In genomic region chr6:161498359-161498758, GRCh38 we compare ENCODE assay signal across 8 cellular contexts.
A peak's percentile ranks its signal among the peaks of the same experiment; 100 is the strongest.
DNase-seq lines count a peak whose midpoint lies in the region; ATAC-seq and TF ChIP-seq lines count a peak whose summit lies in the region.

No MANE protein-coding gene starts in this region.

- TF ChIP-seq CTCF in BJ (IDR thresholded peaks at IDR 0.05; ENCODE audit: insufficient read depth, low read depth, low read length), result peak; percentile 34
- TF ChIP-seq CTCF in hepatocyte (IDR thresholded peaks at IDR 0.05; ENCODE audit: poor library complexity), result peak; percentile 18
- TF ChIP-seq CTCF in prostate gland (IDR thresholded peaks at IDR 0.05), result no peak

- H3K4me3 ChIP-seq in BJ (ENCODE audit: low read depth, low read length), result no peak overlapping the region
- H3K4me3 ChIP-seq in SJCRH30, result no peak overlapping the region
- no peak overlapping the region for H3K4me3 ChIP-seq in hepatocyte
- H3K4me3 ChIP-seq in prostate gland, result no peak overlapping the region

- intact Hi-C loops in prostate gland (cut with DNase I), result no loop called here

- H3K27ac Mint-ChIP-seq in stimulated activated effector memory CD8-positive, alpha-beta T cell treated with anti-CD3 and anti-CD28 coated beads, Interleukin-12 subunit alpha, Interleukin-12 subunit beta, amount 100 ng/mL, for 72 hours, result no peak overlapping the region
- no peak overlapping the region for H3K27ac Mint-ChIP-seq in T-helper 17 cell

- no peak overlapping the region for H3K4me2 ChIP-seq in hepatocyte

- peaks cover 10% of the 10 kb centered on the region for H3K27me3 Mint-ChIP-seq in T-helper 17 cell

- H3K36me3 ChIP-seq in BJ (ENCODE audit: control insufficient read depth, insufficient read depth, low read length) (no peaks in the 10 kb centered on the region), SJCRH30 (no peaks in the 10 kb centered on the region), hepatocyte (replicated peaks; ENCODE audit: insufficient read depth, low read depth) (no peaks in the 10 kb centered on the region), prostate gland (no peaks in the 10 kb centered on the region)

- H4K20me1 ChIP-seq in hepatocyte (ENCODE audit: insufficient read depth, poor library complexity, severe bottlenecking), result no peaks in the 10 kb centered on the region

- no peak overlapping the region for H3K27ac ChIP-seq in SJCRH30
- H3K27ac ChIP-seq in hepatocyte, result no peak overlapping the region
- H3K27ac ChIP-seq in prostate gland, result no peak overlapping the region

- DNase-seq in BJ (ENCODE audit: low read depth) (no peak), SJCRH30 (peak; percentile 78 to 89), hepatocyte (ENCODE audit: low spot score) (peak; percentile 19), prostate gland (ENCODE audit: low spot score) (no peak), T-helper 17 cell (no peak), Ammon's horn (ENCODE audit: low spot score) (no peak)
- no peak for DNase-seq in stimulated activated effector memory CD8-positive, alpha-beta T cell treated with anti-CD3 and anti-CD28 coated beads, Interleukin-12 subunit alpha, Interleukin-12 subunit beta, amount 100 ng/mL, for 72 hours (ENCODE audit: low spot score in 2 of 2)

- no peaks in the 10 kb centered on the region for H3K9me2 ChIP-seq in hepatocyte (replicated peaks; ENCODE audit: insufficient read depth)

- H3K4me1 ChIP-seq in SJCRH30 (no peaks in the 10 kb centered on the region), hepatocyte (ENCODE audit: insufficient read depth) (no peaks in the 10 kb centered on the region), prostate gland (replicated peaks) (no peaks in the 10 kb centered on the region)

- H3K27me3 ChIP-seq in BJ (ENCODE audit: control insufficient read depth, insufficient read depth, low read length) (no peaks in the 10 kb centered on the region; the same call in 1 of the 2 replicates), SJCRH30 (no peaks in the 10 kb centered on the region), hepatocyte (no peaks in the 10 kb centered on the region), prostate gland (replicated peaks; ENCODE audit: insufficient read depth) (no peaks in the 10 kb centered on the region)

- H3K9me3 ChIP-seq in SJCRH30 (replicated peaks) (no peaks in the 10 kb centered on the region), hepatocyte (ENCODE audit: low read depth) (no peaks in the 10 kb centered on the region), prostate gland (no peaks in the 10 kb centered on the region), T-helper 17 cell (ENCODE audit: control insufficient read depth, low read length, poor library complexity, severe bottlenecking) (no peaks in the 10 kb centered on the region)

- no peaks in the 10 kb centered on the region for H3K9me3 Mint-ChIP-seq in stimulated activated effector memory CD8-positive, alpha-beta T cell treated with anti-CD3 and anti-CD28 coated beads, Interleukin-12 subunit alpha, Interleukin-12 subunit beta, amount 100 ng/mL, for 72 hours

- H3K4me3 Mint-ChIP-seq in stimulated activated effector memory CD8-positive, alpha-beta T cell treated with anti-CD3 and anti-CD28 coated beads, Interleukin-12 subunit alpha, Interleukin-12 subunit beta, amount 100 ng/mL, for 72 hours, result no peak overlapping the region
- H3K4me3 Mint-ChIP-seq in T-helper 17 cell, result no peak overlapping the region

- no peaks in the 10 kb centered on the region for H3K36me3 Mint-ChIP-seq in stimulated activated effector memory CD8-positive, alpha-beta T cell treated with anti-CD3 and anti-CD28 coated beads, Interleukin-12 subunit alpha, Interleukin-12 subunit beta, amount 100 ng/mL, for 72 hours
- H3K36me3 Mint-ChIP-seq in T-helper 17 cell (ENCODE audit: low read depth), result no peaks in the 10 kb centered on the region

- peak; percentile 67 for ATAC-seq in HG03457 (IDR thresholded peaks at IDR 0.05; ENCODE audit: unreplicated experiment)
- no peak for ATAC-seq in stimulated activated effector memory CD8-positive, alpha-beta T cell treated with anti-CD3 and anti-CD28 coated beads, Interleukin-12 subunit alpha, Interleukin-12 subunit beta, amount 100 ng/mL, for 72 hours
- ATAC-seq in T-helper 17 cell, result no peak

- H3K4me1 Mint-ChIP-seq in stimulated activated effector memory CD8-positive, alpha-beta T cell treated with anti-CD3 and anti-CD28 coated beads, Interleukin-12 subunit alpha, Interleukin-12 subunit beta, amount 100 ng/mL, for 72 hours, result no peaks in the 10 kb centered on the region
- H3K4me1 Mint-ChIP-seq in T-helper 17 cell, result peaks cover 2% of the 10 kb centered on the region

- 52% methylated on average over 7 of the region's 7 CpGs for WGBS in hepatocyte (ENCODE audit: low lambda C conversion rate, missing lambda C conversion rate)
- 57% methylated on average over 7 of the region's 7 CpGs for WGBS in prostate gland

- CTCF ChIA-PET in BJ (lab: Yijun Ruan, JAX), result interaction anchor here (0.7 to 3.9 kb wide), 8 partner anchors 10 to 105 kb away, joined by 3 to 28 read pairs (median 6); no protein-coding TSS in a partner anchor

- no peak overlapping the region for H2AFZ ChIP-seq in hepatocyte

- POLR2A ChIA-PET in BJ (lab: Charles Lee), result no interaction called here

- no peak for TF ChIP-seq POLR2A in prostate gland (IDR thresholded peaks at IDR 0.05)

- H3K79me2 ChIP-seq in hepatocyte, result no peaks in the 10 kb centered on the region

Comparison
In these comparisons a context has a peak if more than half of its experiments do, and no peak if none do; other contexts are left out.
1. DNase-seq: peak in SJCRH30 (2 of 2) and hepatocyte (single experiment); none in BJ (single experiment), stimulated activated effector memory CD8-positive, alpha-beta T cell treated with anti-CD3 and anti-CD28 coated beads, Interleukin-12 subunit alpha, Interleukin-12 subunit beta, amount 100 ng/mL, for 72 hours (0 of 2), prostate gland (single experiment), T-helper 17 cell (0 of 3) and Ammon's horn (single experiment).
2. CTCF ChIP-seq: peak in BJ (single experiment) and hepatocyte (single experiment); none in prostate gland (0 of 4).